ENCODE assay signal across 9 cellular contexts in the genomic region with DNA sequence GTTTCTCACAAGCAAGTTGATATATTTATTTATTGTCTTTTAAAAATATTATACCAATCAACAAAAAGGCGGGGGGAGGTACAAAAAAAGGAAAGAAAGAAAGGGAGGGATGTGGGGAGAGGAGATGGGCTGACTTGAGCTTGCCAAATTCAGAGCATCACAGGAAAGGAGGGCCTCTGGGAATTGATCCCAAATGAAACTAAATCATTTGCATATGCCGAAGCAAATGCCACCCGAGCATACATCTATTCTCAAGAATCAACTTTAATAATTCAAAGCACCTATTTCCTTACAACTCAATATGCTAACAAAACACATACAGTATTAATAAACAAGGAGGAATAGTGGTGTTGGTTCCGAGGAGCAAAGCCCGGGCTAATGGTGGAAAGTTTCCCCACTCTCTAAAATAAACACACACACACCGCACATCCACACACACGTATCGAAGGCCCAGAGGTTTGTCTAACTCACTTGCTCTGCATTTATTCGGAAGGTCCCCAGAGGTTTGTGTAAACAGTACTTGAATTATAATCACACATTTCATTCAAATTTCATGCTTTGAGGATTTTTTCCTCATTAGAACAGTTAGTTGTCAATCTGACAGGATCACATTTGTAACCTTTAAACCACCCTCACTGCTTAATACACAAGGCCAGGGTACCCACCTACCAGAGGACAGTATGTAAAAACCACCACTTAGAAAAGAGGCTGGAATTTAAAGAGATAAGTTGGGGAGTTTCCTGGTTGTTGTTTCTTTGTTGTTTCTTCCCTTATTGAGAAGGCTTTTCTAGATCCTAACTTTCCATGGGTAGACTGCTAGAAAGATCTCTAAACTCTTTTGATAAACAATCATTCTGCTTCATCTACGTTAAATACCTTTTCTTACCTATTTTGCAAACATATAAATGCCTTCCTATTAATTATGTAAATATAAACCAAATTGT.
DNase-seq lines count a peak whose midpoint lies in the region; ATAC-seq and TF ChIP-seq lines count a peak whose summit lies in the region.
"Had no signal": no experiment of that assay in that cellular context is flagged by ENCODE, and none has a peak within 500 bp of the region (broad histone marks: within the 10 kb centered on the region; RNA-seq: fewer than 3 reads in every experiment).

No MANE protein-coding gene starts in this region.

- no peak overlapping the region for H3K27ac Mint-ChIP-seq in activated naive CD8-positive, alpha-beta T cell
- no peak overlapping the region for H3K27ac Mint-ChIP-seq in activated naive CD8-positive, alpha-beta T cell treated with anti-CD3 and anti-CD28 coated beads for 36 hours
- H3K27ac Mint-ChIP-seq: CD4-positive, CD25-positive, alpha-beta regulatory T cell had no signal

- no peak for DNase-seq in activated naive CD8-positive, alpha-beta T cell treated with anti-CD3 and anti-CD28 coated beads for 36 hours
- DNase-seq in SK-N-SH: no peak
- peak; percentile 46 for DNase-seq in iris pigment epithelial cell (ENCODE audit: low read depth)
- DNase-seq in tibial nerve (ENCODE audit: low spot score in 2 of 2): no peak
- DNase-seq in SKM-1 treated with dmso at 0.1 percent for 144 hours (lab: John Stamatoyannopoulos, UW; ENCODE audit: unreplicated experiment): no peak
- DNase-seq in T-helper 9 cell: no peak
- DNase-seq: CD4-positive, CD25-positive, alpha-beta regulatory T cell had no signal

- H3K4me2 ChIP-seq in SK-N-SH: peak overlapping the region; percentile 79

- no peak for TF ChIP-seq EP300 in SK-N-SH (IDR thresholded peaks at IDR 0.05; ENCODE audit: borderline replicate concordance in 1 of 2, low read depth in 1 of 2, low read length in 1 of 2)
- TF ChIP-seq EP300 in tibial nerve (IDR thresholded peaks at IDR 0.05): no peak

- no peaks in the 10 kb centered on the region for H3K9me3 ChIP-seq in SK-N-SH
- no peaks in the 10 kb centered on the region for H3K9me3 ChIP-seq in tibial nerve

- H3K4me1 ChIP-seq in SK-N-SH (ENCODE audit: control insufficient read depth in 1 of 2, insufficient read depth in 2 of 2, low read depth in 1 of 2, low read length in 1 of 2) (peaks cover 40% of the 10 kb centered on the region in 2 experiments), tibial nerve (peaks cover 0 to 33% (median 9%) of the 10 kb centered on the region in 4 donors)

- H4K20me1 ChIP-seq in SK-N-SH (ENCODE audit: insufficient read depth): no peaks in the 10 kb centered on the region

- no peak for TF ChIP-seq POLR2A in tibial nerve (IDR thresholded peaks at IDR 0.05)

- no peak for TF ChIP-seq RAD21 in SK-N-SH (IDR thresholded peaks at IDR 0.05; ENCODE audit: low read length)

- H3K27ac ChIP-seq in SK-N-SH (ENCODE audit: low read depth in 2 of 2, low read length in 1 of 2) (peak overlapping the region; percentile 95 to 100), tibial nerve (peak overlapping the region; percentile 17 to 92 (median 91))

- H3K9me2 ChIP-seq in SK-N-SH: no peaks in the 10 kb centered on the region

- no peaks in the 10 kb centered on the region for H3K27me3 ChIP-seq in SK-N-SH (ENCODE audit: insufficient read depth)
- no peaks in the 10 kb centered on the region for H3K27me3 ChIP-seq in tibial nerve

- H3K9me3 Mint-ChIP-seq in activated naive CD8-positive, alpha-beta T cell (ENCODE audit: low read depth): no peaks in the 10 kb centered on the region
- no peaks in the 10 kb centered on the region for H3K9me3 Mint-ChIP-seq in activated naive CD8-positive, alpha-beta T cell treated with anti-CD3 and anti-CD28 coated beads for 36 hours

- peaks cover 36% of the 10 kb centered on the region for H3F3A ChIP-seq in SK-N-SH (replicated peaks; ENCODE audit: insufficient read depth)

- peaks cover 79% of the 10 kb centered on the region for H3K79me2 ChIP-seq in SK-N-SH (ENCODE audit: insufficient read depth)

- H3K4me3 ChIP-seq in SK-N-SH (ENCODE audit: low read depth in 2 of 2, low read length in 1 of 2) (peak overlapping the region; percentile 78 to 80), tibial nerve (peak overlapping the region; percentile 49 to 68 (median 57))

- POLR2A ChIA-PET in SK-N-SH (lab: Yijun Ruan, JAX): interaction anchor here (0.7 to 7.1 kb wide), 11 partner anchors 8 to 456 kb away, joined by 3 to 85 read pairs (median 7); no protein-coding TSS in a partner anchor

- 16% methylated on average over 10 of the region's 10 CpGs for WGBS in SK-N-SH (ENCODE audit: low lambda C conversion rate)
- 61 to 65% methylated on average over 10 of the region's 10 CpGs for WGBS in tibial nerve, 2 donors

- ATAC-seq in GM21515 (IDR thresholded peaks at IDR 0.05; ENCODE audit: unreplicated experiment): no peak

- H3K9ac ChIP-seq in SK-N-SH: peak overlapping the region; percentile 86

- peaks cover 14% of the 10 kb centered on the region for H3K4me1 Mint-ChIP-seq in activated naive CD8-positive, alpha-beta T cell (ENCODE audit: low read depth)
- H3K4me1 Mint-ChIP-seq in activated naive CD8-positive, alpha-beta T cell treated with anti-CD3 and anti-CD28 coated beads for 36 hours: peaks cover 5% of the 10 kb centered on the region

- H3K4me3 Mint-ChIP-seq in activated naive CD8-positive, alpha-beta T cell: peak overlapping the region; percentile 36
- H3K4me3 Mint-ChIP-seq in activated naive CD8-positive, alpha-beta T cell treated with anti-CD3 and anti-CD28 coated beads for 36 hours: no peak overlapping the region
- H3K4me3 Mint-ChIP-seq: CD4-positive, CD25-positive, alpha-beta regulatory T cell had no signal

- CTCF ChIA-PET in SK-N-SH (lab: Yijun Ruan, JAX): interaction anchor here (0.8 to 7.1 kb wide), 17 partner anchors 9 to 1252 kb away, joined by 3 to 36 read pairs (median 4); no protein-coding TSS in a partner anchor

- H3K36me3 ChIP-seq in SK-N-SH (replicated peaks in 1 of 2; ENCODE audit: control insufficient read depth in 1 of 2, insufficient read depth in 2 of 2, low read length in 1 of 2): no peaks in the 10 kb centered on the region
- no peaks in the 10 kb centered on the region for H3K36me3 ChIP-seq in tibial nerve

- no peak for TF ChIP-seq CTCF in SK-N-SH (IDR thresholded peaks at IDR 0.05)
- no peak for TF ChIP-seq CTCF in tibial nerve (IDR thresholded peaks at IDR 0.05)

- peaks cover 2% of the 10 kb centered on the region for H3K36me3 Mint-ChIP-seq in activated naive CD8-positive, alpha-beta T cell
- no peaks in the 10 kb centered on the region for H3K36me3 Mint-ChIP-seq in activated naive CD8-positive, alpha-beta T cell treated with anti-CD3 and anti-CD28 coated beads for 36 hours
- H3K36me3 Mint-ChIP-seq: CD4-positive, CD25-positive, alpha-beta regulatory T cell had no signal

- H3K27me3 Mint-ChIP-seq in activated naive CD8-positive, alpha-beta T cell: peaks cover 29% of the 10 kb centered on the region
- H3K27me3 Mint-ChIP-seq in activated naive CD8-positive, alpha-beta T cell treated with anti-CD3 and anti-CD28 coated beads for 36 hours: peaks cover 64% of the 10 kb centered on the region

- peak overlapping the region; percentile 4; the same call in 1 of the 2 replicates for H2AFZ ChIP-seq in SK-N-SH (ENCODE audit: low read depth)

TF ChIP-seq in SK-N-SH, 30 proteins besides CTCF, POLR2A, EP300 and RAD21:
- TF ChIP-seq GABPA (IDR thresholded peaks at IDR 0.05; ENCODE audit: low read depth) (no peak), RCOR1 (IDR thresholded peaks at IDR 0.05; ENCODE audit: low read length) (no peak), YY1 (IDR thresholded peaks at IDR 0.05; ENCODE audit: low read depth) (no peak)
- TF ChIP-seq, protein P1, sequence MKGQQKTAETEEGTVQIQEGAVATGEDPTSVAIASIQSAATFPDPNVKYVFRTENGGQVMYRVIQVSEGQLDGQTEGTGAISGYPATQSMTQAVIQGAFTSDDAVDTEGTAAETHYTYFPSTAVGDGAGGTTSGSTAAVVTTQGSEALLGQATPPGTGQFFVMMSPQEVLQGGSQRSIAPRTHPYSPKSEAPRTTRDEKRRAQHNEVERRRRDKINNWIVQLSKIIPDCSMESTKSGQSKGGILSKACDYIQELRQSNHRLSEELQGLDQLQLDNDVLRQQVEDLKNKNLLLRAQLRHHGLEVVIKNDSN (IDR thresholded peaks at IDR 0.05; ENCODE audit: borderline replicate concordance, low read depth): no peak
